ENCODE assay signal across 22 cellular contexts in genomic region chr12:24488906-24489619, GRCh38.
DNase-seq lines count a peak whose midpoint lies in the region; ATAC-seq, FAIRE-seq and TF ChIP-seq lines count a peak whose summit lies in the region.
"Had no signal": no experiment of that assay in that cellular context is flagged by ENCODE, and none has a peak within 500 bp of the region (broad histone marks: within the 10 kb centered on the region; RNA-seq: fewer than 3 reads in every experiment).

No MANE protein-coding gene starts in this region.

- WGBS in right lobe of liver (ENCODE audit: insufficient coverage, low coverage, low lambda C conversion rate, missing lambda C conversion rate): 58% methylated on average over 5 of the region's 6 CpGs
- WGBS in HepG2 (ENCODE audit: low lambda C conversion rate): 25% methylated on average over 6 of the region's 6 CpGs
- 92% methylated on average over 6 of the region's 6 CpGs for WGBS in smooth muscle cell (ENCODE audit: low lambda C conversion rate)
- 66 to 69% methylated on average over 6 of the region's 6 CpGs for WGBS in aorta, 2 donors

- TF ChIP-seq EP300 in HepG2 (IDR thresholded peaks at IDR 0.05; ENCODE audit: low read depth in 2 of 2, low read length in 2 of 2) (no peak), HepG2 (CRISPR knock-in tag; IDR thresholded peaks at IDR 0.05; ENCODE audit: borderline replicate concordance) (no peak)

- peak overlapping the region in 2 of 3 donors; percentile 18 to 29 for H3K27ac ChIP-seq in right lobe of liver
- no peak overlapping the region for H3K27ac ChIP-seq in HepG2 (ENCODE audit: extremely low read length, insufficient read depth, low read length)
- peak overlapping the region; percentile 66 to 79 for H3K27ac ChIP-seq in ascending aorta
- H3K27ac ChIP-seq in smooth muscle cell (ENCODE audit: low read depth): peak overlapping the region; percentile 9
- peak overlapping the region; percentile 40 to 87 for H3K27ac ChIP-seq in aorta (ENCODE audit: low read depth in 1 of 2, low read length in 2 of 2)
- H3K27ac ChIP-seq: GM23248, HL-60 had no signal

- TF ChIP-seq RAD21 in HepG2 (CRISPR knock-in tag; IDR thresholded peaks at IDR 0.05): no peak

- H3K9ac ChIP-seq in HepG2 (ENCODE audit: insufficient read depth, low read depth, low read length) (no peak overlapping the region), smooth muscle cell (ENCODE audit: low read depth) (no peak overlapping the region)
- H3K9ac ChIP-seq: GM23248 had no signal

- no peaks in the 10 kb centered on the region for H3K27me3 ChIP-seq in right lobe of liver
- H3K27me3 ChIP-seq in HepG2 (ENCODE audit: control insufficient read depth in 1 of 2, insufficient read depth in 2 of 2, low read length in 2 of 2): no peaks in the 10 kb centered on the region
- H3K27me3 ChIP-seq in ascending aorta: no peaks in the 10 kb centered on the region
- H3K27me3 ChIP-seq in smooth muscle cell (ENCODE audit: low read depth): no peaks in the 10 kb centered on the region
- no peaks in the 10 kb centered on the region for H3K27me3 ChIP-seq in aorta (ENCODE audit: control insufficient read depth in 1 of 2, insufficient read depth in 2 of 2, low read length in 1 of 2)
- H3K27me3 ChIP-seq: BE2C had no signal

- POLR2A ChIA-PET in HepG2 (lab: Yijun Ruan, JAX): no interaction called here

- no peaks in the 10 kb centered on the region for H3K9me3 ChIP-seq in right lobe of liver
- no peaks in the 10 kb centered on the region for H3K9me3 ChIP-seq in HepG2 (ENCODE audit: low read length)
- no peaks in the 10 kb centered on the region for H3K9me3 ChIP-seq in ascending aorta
- no peaks in the 10 kb centered on the region for H3K9me3 ChIP-seq in smooth muscle cell (replicated peaks; ENCODE audit: low read depth)
- no peaks in the 10 kb centered on the region for H3K9me3 ChIP-seq in aorta (ENCODE audit: control insufficient read depth, low read length)
- H3K9me3 ChIP-seq: BE2C, HAP-1 had no signal

- CTCF ChIA-PET in HepG2 (lab: Yijun Ruan, JAX; ENCODE audit: low intra/inter-chr PET ratio, low total read pairs): no interaction called here

- H3K79me2 ChIP-seq in HepG2 (ENCODE audit: insufficient read depth, low read length) (no peaks in the 10 kb centered on the region), smooth muscle cell (ENCODE audit: low read depth) (peaks cover 70% of the 10 kb centered on the region)

- TF ChIP-seq CTCF in right lobe of liver (IDR thresholded peaks at IDR 0.05) (no peak), HepG2 (CRISPR knock-in tag; IDR thresholded peaks at IDR 0.05) (no peak), ascending aorta (IDR thresholded peaks at IDR 0.05) (no peak), smooth muscle cell (IDR thresholded peaks at IDR 0.05; ENCODE audit: borderline replicate concordance, insufficient read depth, poor library complexity, severe bottlenecking) (no peak)

- H4K20me1 ChIP-seq in HepG2 (ENCODE audit: insufficient read depth, low read length) (no peaks in the 10 kb centered on the region), smooth muscle cell (ENCODE audit: low read depth) (no peaks in the 10 kb centered on the region)

- intact Hi-C loops in right lobe of liver (cut with DNase I) (no loop called here), HepG2 (cut with micrococcal nuclease; ENCODE audit: unreplicated experiment) (no loop called here), ascending aorta (cut with DNase I) (loop anchor here (5.0 kb wide), 1 partner anchor 62 kb away; no protein-coding TSS in a partner anchor), aorta (cut with DNase I) (no loop called here)

- no TSS peak for BruUV-seq in HepG2 (replicated peaks; lab: Mats Ljungman, UMichigan)

- TF ChIP-seq POLR2A in right lobe of liver (IDR thresholded peaks at IDR 0.05): no peak
- TF ChIP-seq POLR2A in HepG2 (IDR thresholded peaks at IDR 0.05; ENCODE audit: insufficient read depth in 1 of 2, low read depth in 2 of 2, low read length in 2 of 2): no peak
- TF ChIP-seq POLR2A in GM18505 (IDR thresholded peaks at IDR 0.05; ENCODE audit: borderline replicate concordance, extremely low read depth, insufficient read depth, insufficient read length): no peak

- H3K4me2 ChIP-seq in HepG2 (ENCODE audit: low read depth, low read length) (no peak overlapping the region), smooth muscle cell (no peak overlapping the region)

- in situ Hi-C loops in HepG2 (cut with HindIII; ENCODE audit: extremely low pct_ligation_motif_present, low pct_unique_long_range_greater_than_20kb): no loop called here

- H3K4me1 ChIP-seq in right lobe of liver (peaks cover 0 to 27% (median 6%) of the 10 kb centered on the region in 4 donors), HepG2 (ENCODE audit: insufficient read depth, low read length) (peaks cover 8% of the 10 kb centered on the region), ascending aorta (peaks cover 0 to 18% of the 10 kb centered on the region in 2 donors), smooth muscle cell (ENCODE audit: low read depth) (peaks cover 26% of the 10 kb centered on the region), aorta (ENCODE audit: control insufficient read depth in 1 of 2, insufficient read depth in 2 of 2, low read length in 2 of 2) (peaks cover 3 to 11% of the 10 kb centered on the region in 2 donors)
- H3K4me1 ChIP-seq: BE2C, HAP-1 had no signal

- FAIRE-seq in HepG2 (lab: Jason Lieb, UNC): no peak
- FAIRE-seq: A204.1, D721Med, G401.6, GM12891, GM18507 had no signal

- no peaks in the 10 kb centered on the region for H3K36me3 ChIP-seq in right lobe of liver
- H3K36me3 ChIP-seq in HepG2 (replicated peaks in 1 of 2; ENCODE audit: control insufficient read depth in 1 of 2, insufficient read depth in 2 of 2, low read length in 2 of 2): no peaks in the 10 kb centered on the region
- no peaks in the 10 kb centered on the region for H3K36me3 ChIP-seq in ascending aorta
- H3K36me3 ChIP-seq in smooth muscle cell (ENCODE audit: low read depth): no peaks in the 10 kb centered on the region
- no peaks in the 10 kb centered on the region for H3K36me3 ChIP-seq in aorta (ENCODE audit: control insufficient read depth in 1 of 2, insufficient read depth in 2 of 2, low read length in 1 of 2)
- H3K36me3 ChIP-seq: BE2C, HAP-1 had no signal

- ATAC-seq in right lobe of liver: peak in 3 of 4 donors; percentile 19 to 67 (median 30)
- ATAC-seq in HepG2: no peak
- ATAC-seq in aorta (ENCODE audit: low FRiP score): no peak
- ATAC-seq in GM18505 (IDR thresholded peaks at IDR 0.05; ENCODE audit: unreplicated experiment): no peak
- no peak for ATAC-seq in HG03097 (IDR thresholded peaks at IDR 0.05; ENCODE audit: low FRiP score, unreplicated experiment)

- H3K4me3 ChIP-seq in right lobe of liver (no peak overlapping the region), HepG2 (replicated peaks in 1 of 3; ENCODE audit: insufficient read depth in 1 of 3, low read depth in 2 of 3, low read length in 3 of 3) (no peak overlapping the region), ascending aorta (no peak overlapping the region), smooth muscle cell (no peak overlapping the region), aorta (ENCODE audit: low read length in 2 of 2) (no peak overlapping the region)
- H3K4me3 ChIP-seq: GM23248, HAP-1 had no signal

- H2AFZ ChIP-seq in HepG2 (ENCODE audit: low read length) (no peak overlapping the region), smooth muscle cell (ENCODE audit: low read depth) (no peak overlapping the region)
- H2AFZ ChIP-seq: GM23248 had no signal

- H3F3A ChIP-seq in smooth muscle cell (ENCODE audit: low read depth): no peaks in the 10 kb centered on the region

- DNase-seq in right lobe of liver: no peak
- DNase-seq in HepG2 (ENCODE audit: low spot score): no peak
- DNase-seq in ascending aorta (ENCODE audit: low spot score in 2 of 2): no peak
- no peak for DNase-seq in smooth muscle cell (lab: John Stamatoyannopoulos, UW; ENCODE audit: unreplicated experiment)
- DNase-seq in aorta: no peak
- no peak for DNase-seq in NCI-H2196 (lab: John Stamatoyannopoulos, UW; ENCODE audit: unreplicated experiment)
- DNase-seq: ACHN; BE2C; C1 segment of cervical spinal cord; CD4-positive, CD25-positive, alpha-beta regulatory T cell; CD8-positive, alpha-beta memory T cell; COR-L47; GM23248 had no signal

TF ChIP-seq in HepG2, 621 proteins besides CTCF, POLR2A, EP300 and RAD21 (continues in another document):
- TF ChIP-seq THAP11 (CRISPR knock-in tag; IDR thresholded peaks at IDR 0.05): no peak
- TF ChIP-seq, protein P1, sequence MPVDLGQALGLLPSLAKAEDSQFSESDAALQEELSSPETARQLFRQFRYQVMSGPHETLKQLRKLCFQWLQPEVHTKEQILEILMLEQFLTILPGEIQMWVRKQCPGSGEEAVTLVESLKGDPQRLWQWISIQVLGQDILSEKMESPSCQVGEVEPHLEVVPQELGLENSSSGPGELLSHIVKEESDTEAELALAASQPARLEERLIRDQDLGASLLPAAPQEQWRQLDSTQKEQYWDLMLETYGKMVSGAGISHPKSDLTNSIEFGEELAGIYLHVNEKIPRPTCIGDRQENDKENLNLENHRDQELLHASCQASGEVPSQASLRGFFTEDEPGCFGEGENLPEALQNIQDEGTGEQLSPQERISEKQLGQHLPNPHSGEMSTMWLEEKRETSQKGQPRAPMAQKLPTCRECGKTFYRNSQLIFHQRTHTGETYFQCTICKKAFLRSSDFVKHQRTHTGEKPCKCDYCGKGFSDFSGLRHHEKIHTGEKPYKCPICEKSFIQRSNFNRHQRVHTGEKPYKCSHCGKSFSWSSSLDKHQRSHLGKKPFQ (CRISPR knock-in tag; IDR thresholded peaks at IDR 0.05; ENCODE audit: insufficient replicate concordance): no peak
- no peak for TF ChIP-seq ZNF703 (CRISPR knock-in tag; IDR thresholded peaks at IDR 0.05; ENCODE audit: borderline replicate concordance)
- no peak for TF ChIP-seq U2AF2 (IDR thresholded peaks at IDR 0.05; ENCODE audit: low read depth, low read length)

Comparison
In these comparisons a context has a peak if more than half of its experiments do, and no peak if none do; other contexts are left out.
1. ATAC-seq: peak in right lobe of liver (3 of 4); none in HepG2 (single experiment), aorta (single experiment), GM18505 (single experiment) and HG03097 (single experiment).